In genomic region chr6:110295451-110296145, GRCh38 we compare ENCODE assay signal across 16 cellular contexts.
DNase-seq lines count a peak whose midpoint lies in the region; ATAC-seq and TF ChIP-seq lines count a peak whose summit lies in the region.
"Had no signal": no experiment of that assay in that cellular context is flagged by ENCODE, and none has a peak within 500 bp of the region (broad histone marks: within the 10 kb centered on the region; RNA-seq: fewer than 3 reads in every experiment).

No MANE protein-coding gene starts in this region.

- ATAC-seq in activated T-cell treated with anti-CD3 and anti-CD28 coated beads, Interleukin-2, amount 50 U/mL, for 72 hours (replicated peaks in 1 of 2): peak; percentile 35 to 39
- ATAC-seq in WTC11 (no peak), HG02938 (IDR thresholded peaks at IDR 0.05; ENCODE audit: unreplicated experiment) (no peak), GM19455 (IDR thresholded peaks at IDR 0.05; ENCODE audit: unreplicated experiment) (no peak)
- ATAC-seq: left cardiac atrium, PC-3 had no signal

- peaks cover 0 to 5% of the 10 kb centered on the region in 2 donors for H3K9me3 Mint-ChIP-seq in activated T-cell treated with anti-CD3 and anti-CD28 coated beads, Interleukin-2, amount 50 U/mL, for 72 hours
- peaks cover 5% of the 10 kb centered on the region for H3K9me3 Mint-ChIP-seq in WTC11
- peaks cover 3% of the 10 kb centered on the region for H3K9me3 Mint-ChIP-seq in activated naive CD4-positive, alpha-beta T cell treated with anti-CD3 and anti-CD28 coated beads for 36 hours

- peaks cover 0 to 2% of the 10 kb centered on the region in 2 donors for H3K36me3 Mint-ChIP-seq in activated T-cell treated with anti-CD3 and anti-CD28 coated beads, Interleukin-2, amount 50 U/mL, for 72 hours (ENCODE audit: insufficient read depth in 2 of 2)
- no peaks in the 10 kb centered on the region for H3K36me3 Mint-ChIP-seq in WTC11
- H3K36me3 Mint-ChIP-seq in activated naive CD4-positive, alpha-beta T cell treated with anti-CD3 and anti-CD28 coated beads for 36 hours (ENCODE audit: low read depth): no peaks in the 10 kb centered on the region

- peaks cover 0 to 10% (median 8%) of the 10 kb centered on the region in 4 donors for H3K4me1 ChIP-seq in esophagus muscularis mucosa
- H3K4me1 ChIP-seq: uterus had no signal

- H3K27me3 ChIP-seq in esophagus muscularis mucosa: no peaks in the 10 kb centered on the region
- H3K27me3 ChIP-seq: uterus had no signal

- no peak for TF ChIP-seq POLR2A in esophagus muscularis mucosa (IDR thresholded peaks at IDR 0.05; ENCODE audit: low read depth)

- peak overlapping the region; percentile 66 for H3K27ac Mint-ChIP-seq in activated T-cell treated with anti-CD3 and anti-CD28 coated beads, Interleukin-2, amount 50 U/mL, for 72 hours
- H3K27ac Mint-ChIP-seq in WTC11: peak overlapping the region; percentile 14; the same call in 1 of the 2 replicates
- H3K27ac Mint-ChIP-seq in activated naive CD4-positive, alpha-beta T cell treated with anti-CD3 and anti-CD28 coated beads for 36 hours: no peak overlapping the region

- no peak for TF ChIP-seq CTCF in WTC11 (IDR thresholded peaks at IDR 0.05)
- no peak for TF ChIP-seq CTCF in esophagus muscularis mucosa (IDR thresholded peaks at IDR 0.05)

- intact Hi-C loops in esophagus muscularis mucosa (cut with DNase I): no loop called here
- intact Hi-C loops in activated naive CD4-positive, alpha-beta T cell treated with anti-CD3 and anti-CD28 coated beads for 36 hours (cut with micrococcal nuclease): loop anchor here (5.0 kb wide), 1 partner anchor 113 kb away; the partner anchor contains the start of gene CDC40

- H3K4me3 Mint-ChIP-seq in activated T-cell treated with anti-CD3 and anti-CD28 coated beads, Interleukin-2, amount 50 U/mL, for 72 hours: peak overlapping the region; percentile 34 to 65
- no peak overlapping the region for H3K4me3 Mint-ChIP-seq in WTC11
- no peak overlapping the region for H3K4me3 Mint-ChIP-seq in activated naive CD4-positive, alpha-beta T cell treated with anti-CD3 and anti-CD28 coated beads for 36 hours

- POLR2A ChIA-PET in WTC11 (lab: Charles Lee): no interaction called here

- H3K4me1 Mint-ChIP-seq in activated T-cell treated with anti-CD3 and anti-CD28 coated beads, Interleukin-2, amount 50 U/mL, for 72 hours (ENCODE audit: low read depth): peaks cover 11% of the 10 kb centered on the region
- H3K4me1 Mint-ChIP-seq in WTC11: peaks cover 14% of the 10 kb centered on the region
- H3K4me1 Mint-ChIP-seq in activated naive CD4-positive, alpha-beta T cell treated with anti-CD3 and anti-CD28 coated beads for 36 hours (ENCODE audit: low read depth): peaks cover 8% of the 10 kb centered on the region

- CTCF ChIA-PET in WTC11 (lab: Charles Lee): interaction anchor here (0.7 to 1.5 kb wide), 3 partner anchors 8 to 256 kb away, joined by 3 to 4 read pairs (median 4); no protein-coding TSS in a partner anchor
- CTCF ChIA-PET in activated naive CD4-positive, alpha-beta T cell treated with anti-CD3 and anti-CD28 coated beads for 36 hours (lab: Charles Lee): no interaction called here

- TF ChIP-seq EP300 in esophagus muscularis mucosa (IDR thresholded peaks at IDR 0.05): no peak

- H3K27me3 Mint-ChIP-seq in activated T-cell treated with anti-CD3 and anti-CD28 coated beads, Interleukin-2, amount 50 U/mL, for 72 hours (ENCODE audit: low read depth): peaks cover 12% of the 10 kb centered on the region
- no peaks in the 10 kb centered on the region for H3K27me3 Mint-ChIP-seq in WTC11 (ENCODE audit: low read depth)
- H3K27me3 Mint-ChIP-seq in activated naive CD4-positive, alpha-beta T cell treated with anti-CD3 and anti-CD28 coated beads for 36 hours (ENCODE audit: low read depth): peaks cover 13% of the 10 kb centered on the region

- H3K9me3 ChIP-seq in esophagus muscularis mucosa: no peaks in the 10 kb centered on the region
- H3K9me3 ChIP-seq: uterus had no signal

- no peak for DNase-seq in activated T-cell treated with anti-CD3 and anti-CD28 coated beads, Interleukin-2, amount 50 U/mL, for 72 hours
- DNase-seq in activated T-cell treated with anti-CD3 and anti-CD28 coated beads for 4 hours (no peak), WTC11 (ENCODE audit: low spot score) (no peak), left kidney (ENCODE audit: low read depth, low spot score) (peak; percentile 16), esophagus muscularis mucosa (ENCODE audit: extremely low spot score) (no peak)
- no peak for DNase-seq in activated naive CD4-positive, alpha-beta T cell treated with anti-CD3 and anti-CD28 coated beads for 36 hours
- DNase-seq: caudate nucleus; effector memory CD4-positive, alpha-beta T cell; left cardiac atrium; NCI-H1048; NCI-H345; PC-3; stimulated activated naive CD4-positive, alpha-beta T cell; uterus had no signal

- WGBS in esophagus muscularis mucosa: 82% methylated on average over 5 of the region's 5 CpGs

- no peak overlapping the region for H3K27ac ChIP-seq in esophagus muscularis mucosa (replicated peaks in 1 of 4)

- no peaks in the 10 kb centered on the region for H3K36me3 ChIP-seq in esophagus muscularis mucosa
- H3K36me3 ChIP-seq: uterus had no signal

- H3K4me3 ChIP-seq in esophagus muscularis mucosa: no peak overlapping the region

TF ChIP-seq in WTC11, 78 proteins besides CTCF, POLR2A, EP300 and RAD21:
- no peak for TF ChIP-seq CREB1 (CRISPR knock-in tag; IDR thresholded peaks at IDR 0.05)
- TF ChIP-seq SMAD4 (CRISPR knock-in tag; IDR thresholded peaks at IDR 0.05): no peak
- TF ChIP-seq CBFB (CRISPR knock-in tag; IDR thresholded peaks at IDR 0.05; ENCODE audit: low read depth): no peak
- no peak for TF ChIP-seq ZNF219 (CRISPR knock-in tag; IDR thresholded peaks at IDR 0.05; ENCODE audit: borderline replicate concordance)
- no peak for TF ChIP-seq NR2C2 (CRISPR knock-in tag; IDR thresholded peaks at IDR 0.05)
- no peak for TF ChIP-seq SP1 (CRISPR knock-in tag; conservative IDR thresholded peaks at IDR 0.05)
- no peak for TF ChIP-seq ARID4B (CRISPR knock-in tag; IDR thresholded peaks at IDR 0.05; ENCODE audit: borderline replicate concordance)

Comparison
In these comparisons a context has a peak if more than half of its experiments do, and no peak if none do; other contexts are left out.
1. ATAC-seq: peak in activated T-cell treated with anti-CD3 and anti-CD28 coated beads, Interleukin-2, amount 50 U/mL, for 72 hours (2 of 2); none in WTC11 (single experiment), HG02938 (single experiment) and GM19455 (single experiment).
2. H3K4me3 Mint-ChIP-seq: peak in activated T-cell treated with anti-CD3 and anti-CD28 coated beads, Interleukin-2, amount 50 U/mL, for 72 hours (2 of 2); none in WTC11 (single experiment) and activated naive CD4-positive, alpha-beta T cell treated with anti-CD3 and anti-CD28 coated beads for 36 hours (single experiment).